Comparison of ENCODE assay signal across 10 cellular contexts in the genomic region with DNA sequence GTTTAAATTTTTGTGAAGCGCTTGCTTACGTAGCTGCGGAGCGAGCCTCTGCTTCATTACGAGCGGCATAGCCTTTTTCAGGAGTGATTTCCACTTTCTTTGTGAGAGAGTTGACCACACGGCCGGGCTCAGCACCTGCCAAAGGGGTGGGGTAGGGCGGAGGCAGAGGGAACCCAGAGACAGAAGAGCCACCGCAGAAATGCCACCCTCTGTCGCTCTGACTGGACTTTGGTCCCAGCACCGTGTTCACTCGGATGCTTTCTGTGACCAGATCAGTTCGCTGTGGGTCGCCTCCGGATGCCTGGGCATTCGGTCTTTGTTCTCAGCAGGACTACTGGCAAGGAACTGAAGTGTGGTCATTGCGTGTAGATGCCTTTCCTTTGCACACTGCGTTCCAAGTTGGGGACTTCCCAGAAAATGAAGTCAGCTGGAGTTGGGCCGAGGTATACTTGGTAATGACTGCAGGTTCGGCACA. TPM values are rescaled to one million over a fixed set of nuclear protein-coding genes. Genes with fewer than 3 reads are reported as not detected.
DNase-seq lines count a peak whose midpoint lies in the region; ATAC-seq and TF ChIP-seq lines count a peak whose summit lies in the region.
"Had no signal": no experiment of that assay in that cellular context is flagged by ENCODE, and none has a peak within 500 bp of the region (broad histone marks: within the 10 kb centered on the region; RNA-seq: fewer than 3 reads in every experiment).

No MANE protein-coding gene starts in this region.

- peaks cover 15% of the 10 kb centered on the region for H3K4me1 Mint-ChIP-seq in chondrocyte (ENCODE audit: low read depth)
- H3K4me1 Mint-ChIP-seq in activated naive CD4-positive, alpha-beta T cell treated with anti-CD3 and anti-CD28 coated beads for 36 hours (ENCODE audit: low read depth): no peaks in the 10 kb centered on the region
- peaks cover 0 to 5% (median 0%) of the 10 kb centered on the region in 7 donors for H3K4me1 Mint-ChIP-seq in naive thymus-derived CD4-positive, alpha-beta T cell
- no peaks in the 10 kb centered on the region for H3K4me1 Mint-ChIP-seq in activated T-cell treated with anti-CD3 and anti-CD28 coated beads, Interleukin-2, amount 50 U/mL, for 24 hours (ENCODE audit: low read depth)
- H3K4me1 Mint-ChIP-seq: activated B cell treated with CpG ODN at 0.5 μM for 24 hours had no signal

- no peak for TF ChIP-seq POLR2A in stomach (IDR thresholded peaks at IDR 0.05)

- no peaks in the 10 kb centered on the region for H3K9me3 Mint-ChIP-seq in chondrocyte (ENCODE audit: low read depth)
- H3K9me3 Mint-ChIP-seq in activated naive CD4-positive, alpha-beta T cell treated with anti-CD3 and anti-CD28 coated beads for 36 hours: peaks cover 1% of the 10 kb centered on the region
- H3K9me3 Mint-ChIP-seq in naive thymus-derived CD4-positive, alpha-beta T cell: peaks cover 0 to 16% (median 5%) of the 10 kb centered on the region in 11 donors
- H3K9me3 Mint-ChIP-seq in activated T-cell treated with anti-CD3 and anti-CD28 coated beads, Interleukin-2, amount 50 U/mL, for 24 hours: peaks cover 4% of the 10 kb centered on the region
- H3K9me3 Mint-ChIP-seq: activated B cell treated with CpG ODN at 0.5 μM for 24 hours; dendritic cell treated with granulocyte-macrophage colony-stimulating factor and Interleukin-4, amounts not matched to agents 40 ng/mL and 50 ng/mL, for 4 days had no signal

- H3K4me3 ChIP-seq in stomach: peak overlapping the region; percentile 33 to 43 (median 35)
- H3K4me3 ChIP-seq in naive thymus-derived CD4-positive, alpha-beta T cell (ENCODE audit: low read length): no peak overlapping the region

- H3K9me3 ChIP-seq in stomach: no peaks in the 10 kb centered on the region
- H3K9me3 ChIP-seq in naive thymus-derived CD4-positive, alpha-beta T cell (ENCODE audit: control insufficient read depth in 2 of 3, low read length in 3 of 3): no peaks in the 10 kb centered on the region

- H3K27ac Mint-ChIP-seq in chondrocyte (ENCODE audit: unreplicated experiment): no peak overlapping the region
- H3K27ac Mint-ChIP-seq in activated naive CD4-positive, alpha-beta T cell treated with anti-CD3 and anti-CD28 coated beads for 36 hours: no peak overlapping the region
- H3K27ac Mint-ChIP-seq in naive thymus-derived CD4-positive, alpha-beta T cell: no peak overlapping the region
- no peak overlapping the region for H3K27ac Mint-ChIP-seq in activated T-cell treated with anti-CD3 and anti-CD28 coated beads, Interleukin-2, amount 50 U/mL, for 24 hours
- H3K27ac Mint-ChIP-seq: activated B cell treated with CpG ODN at 0.5 μM for 24 hours; dendritic cell treated with granulocyte-macrophage colony-stimulating factor and Interleukin-4, amounts not matched to agents 40 ng/mL and 50 ng/mL, for 4 days had no signal

- CTCF ChIA-PET in activated naive CD4-positive, alpha-beta T cell treated with anti-CD3 and anti-CD28 coated beads for 36 hours (lab: Charles Lee): no interaction called here
- CTCF ChIA-PET in naive thymus-derived CD4-positive, alpha-beta T cell (lab: Charles Lee): no interaction called here

- no peak for TF ChIP-seq EP300 in stomach (IDR thresholded peaks at IDR 0.05)

- peaks cover 0 to 41% (median 14%) of the 10 kb centered on the region in 3 donors for H3K27me3 ChIP-seq in stomach
- H3K27me3 ChIP-seq in naive thymus-derived CD4-positive, alpha-beta T cell (ENCODE audit: control insufficient read depth in 2 of 2, insufficient read depth in 2 of 2, low read length in 2 of 2): no peaks in the 10 kb centered on the region

- no peaks in the 10 kb centered on the region for H3K36me3 ChIP-seq in stomach
- no peaks in the 10 kb centered on the region for H3K36me3 ChIP-seq in naive thymus-derived CD4-positive, alpha-beta T cell (ENCODE audit: control insufficient read depth in 2 of 3, insufficient read depth in 3 of 3, low read length in 3 of 3)

- POLR2A ChIA-PET in naive thymus-derived CD4-positive, alpha-beta T cell (lab: Charles Lee): no interaction called here

- peak overlapping the region; percentile 63 for H3K4me3 Mint-ChIP-seq in chondrocyte (ENCODE audit: unreplicated experiment)
- H3K4me3 Mint-ChIP-seq in activated naive CD4-positive, alpha-beta T cell treated with anti-CD3 and anti-CD28 coated beads for 36 hours: no peak overlapping the region
- H3K4me3 Mint-ChIP-seq in naive thymus-derived CD4-positive, alpha-beta T cell: no peak overlapping the region
- H3K4me3 Mint-ChIP-seq in activated T-cell treated with anti-CD3 and anti-CD28 coated beads, Interleukin-2, amount 50 U/mL, for 24 hours: no peak overlapping the region
- H3K4me3 Mint-ChIP-seq: activated B cell treated with CpG ODN at 0.5 μM for 24 hours; dendritic cell treated with granulocyte-macrophage colony-stimulating factor and Interleukin-4, amounts not matched to agents 40 ng/mL and 50 ng/mL, for 4 days had no signal

- H3K27ac ChIP-seq in stomach: no peak overlapping the region
- no peak overlapping the region for H3K27ac ChIP-seq in naive thymus-derived CD4-positive, alpha-beta T cell (ENCODE audit: low read depth, low read length)

- 6 to 11% (median 9%) methylated on average over 19 to 21 of the region's 21 CpGs for WGBS in stomach, 5 donors

- intact Hi-C loops in stomach (cut with DNase I; ENCODE audit: low total_unique reads): no loop called here
- intact Hi-C loops in activated naive CD4-positive, alpha-beta T cell treated with anti-CD3 and anti-CD28 coated beads for 36 hours (cut with micrococcal nuclease): no loop called here
- intact Hi-C loops in naive thymus-derived CD4-positive, alpha-beta T cell (cut with micrococcal nuclease): no loop called here

- peak; percentile 36 for ATAC-seq in left lobe of liver
- ATAC-seq in naive thymus-derived CD4-positive, alpha-beta T cell: no peak

- H3K36me3 Mint-ChIP-seq in chondrocyte (ENCODE audit: low read depth): peaks cover 2% of the 10 kb centered on the region
- peaks cover 2% of the 10 kb centered on the region for H3K36me3 Mint-ChIP-seq in activated naive CD4-positive, alpha-beta T cell treated with anti-CD3 and anti-CD28 coated beads for 36 hours (ENCODE audit: low read depth)
- peaks cover 0 to 4% (median 0%) of the 10 kb centered on the region in 5 donors for H3K36me3 Mint-ChIP-seq in naive thymus-derived CD4-positive, alpha-beta T cell
- no peaks in the 10 kb centered on the region for H3K36me3 Mint-ChIP-seq in activated T-cell treated with anti-CD3 and anti-CD28 coated beads, Interleukin-2, amount 50 U/mL, for 24 hours (ENCODE audit: low read depth)

- TF ChIP-seq CTCF in chondrocyte (IDR thresholded peaks at IDR 0.05) (no peak), stomach (IDR thresholded peaks at IDR 0.05) (no peak)

- peaks cover 8 to 21% (median 12%) of the 10 kb centered on the region in 4 donors for H3K4me1 ChIP-seq in stomach
- no peaks in the 10 kb centered on the region for H3K4me1 ChIP-seq in naive thymus-derived CD4-positive, alpha-beta T cell (ENCODE audit: control insufficient read depth in 2 of 2, insufficient read depth in 2 of 2, low read length in 2 of 2)

- peak; percentile 44 to 45 for DNase-seq in NCI-H2081 (lab: John Stamatoyannopoulos, UW)
- DNase-seq in chondrocyte (ENCODE audit: low spot score): no peak
- DNase-seq in left lobe of liver (ENCODE audit: low spot score): no peak
- DNase-seq in stomach: no peak
- no peak for DNase-seq in activated naive CD4-positive, alpha-beta T cell treated with anti-CD3 and anti-CD28 coated beads for 36 hours
- DNase-seq in KG1 (lab: John Stamatoyannopoulos, UW): no peak
- no peak for DNase-seq in naive thymus-derived CD4-positive, alpha-beta T cell
- no peak for DNase-seq in activated T-cell treated with anti-CD3 and anti-CD28 coated beads, Interleukin-2, amount 50 U/mL, for 24 hours
- DNase-seq: activated B cell treated with CpG ODN at 0.5 μM for 24 hours had no signal

- H3K27me3 Mint-ChIP-seq in chondrocyte (ENCODE audit: low read depth): peaks cover 40% of the 10 kb centered on the region
- H3K27me3 Mint-ChIP-seq in activated naive CD4-positive, alpha-beta T cell treated with anti-CD3 and anti-CD28 coated beads for 36 hours (ENCODE audit: low read depth): peaks cover 25% of the 10 kb centered on the region
- H3K27me3 Mint-ChIP-seq in naive thymus-derived CD4-positive, alpha-beta T cell: peaks cover 18 to 34% (median 27%) of the 10 kb centered on the region in 5 donors
- peaks cover 33% of the 10 kb centered on the region for H3K27me3 Mint-ChIP-seq in activated T-cell treated with anti-CD3 and anti-CD28 coated beads, Interleukin-2, amount 50 U/mL, for 24 hours

RNA-seq across cellular contexts. Expression of a gene that starts 0.9 kb away (rescaled TPM):
- 0.18 to 0.22 TPM in 2 of 3 replicates, not detected in the other for total RNA-seq in chondrocyte
- not detected for total RNA-seq in left lobe of liver
- 1 to 10 TPM in 2 of 5 donors, under 1 TPM in 1, not detected in 2; 0.72 to 2.9 (median 1.3) TPM for total RNA-seq in stomach
- polyA plus RNA-seq in stomach: under 1 TPM in 1 of 3 donors, not detected in 2; 0.40 TPM
- not detected for total RNA-seq in activated naive CD4-positive, alpha-beta T cell treated with anti-CD3 and anti-CD28 coated beads for 36 hours
- under 1 TPM in 1 of 5 experiments, not detected in 4; 0.19 TPM for total RNA-seq in naive thymus-derived CD4-positive, alpha-beta T cell
- polyA plus RNA-seq in naive thymus-derived CD4-positive, alpha-beta T cell: under 1 TPM; 0.09 to 0.25 TPM

Comparison
In these comparisons a context has a peak if more than half of its experiments do, and no peak if none do; other contexts are left out.
1. DNase-seq: peak in NCI-H2081 (2 of 2); none in chondrocyte (single experiment), left lobe of liver (single experiment), stomach (single experiment), activated naive CD4-positive, alpha-beta T cell treated with anti-CD3 and anti-CD28 coated beads for 36 hours (single experiment), KG1 (single experiment), naive thymus-derived CD4-positive, alpha-beta T cell (0 of 9) and activated T-cell treated with anti-CD3 and anti-CD28 coated beads, Interleukin-2, amount 50 U/mL, for 24 hours (single experiment).